ENCODE assay signal across 24 cellular contexts in the genomic region with DNA sequence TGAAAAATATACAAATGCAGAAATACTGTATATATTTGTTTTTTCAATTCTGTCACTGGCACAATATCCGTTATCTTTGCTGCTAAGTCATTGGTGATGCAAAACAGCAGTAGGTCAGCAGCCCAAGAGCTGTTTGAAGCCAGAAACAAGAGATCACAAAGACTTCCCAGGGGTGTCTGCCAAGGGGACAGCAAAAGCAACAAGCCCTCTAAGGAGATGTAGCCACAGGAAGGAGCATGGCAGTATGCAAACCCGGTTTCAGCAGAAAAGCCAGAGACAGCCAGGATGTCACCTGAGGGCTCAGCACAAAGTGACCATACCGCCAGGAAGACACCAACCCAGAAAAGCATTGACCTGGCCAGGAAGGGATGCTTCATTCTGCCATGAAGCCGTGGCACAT.
DNase-seq lines count a peak whose midpoint lies in the region; ATAC-seq and TF ChIP-seq lines count a peak whose summit lies in the region.
"Had no signal": no experiment of that assay in that cellular context is flagged by ENCODE, and none has a peak within 500 bp of the region (broad histone marks: within the 10 kb centered on the region; RNA-seq: fewer than 3 reads in every experiment).

No MANE protein-coding gene starts in this region.

- peak overlapping the region in 1 of 2 experiments; percentile 88 for H2BK12ac ChIP-seq in mesenchymal stem cell (ENCODE audit: low read length in 2 of 2)

- no peak overlapping the region for H3K14ac ChIP-seq in mesenchymal stem cell (ENCODE audit: low read length in 2 of 2)

- 70% methylated on average over 4 of the region's 4 CpGs for WGBS in mesenchymal stem cell
- 67 to 68% methylated on average over 4 of the region's 4 CpGs for WGBS in thyroid gland, 2 donors

- H4K91ac ChIP-seq in mesenchymal stem cell (ENCODE audit: low read length), result no peak overlapping the region

- peaks cover 4% of the 10 kb centered on the region for H3K36me3 Mint-ChIP-seq in activated CD8-positive, alpha-beta T cell treated with anti-CD3 and anti-CD28 coated beads, Interleukin-2, amount 10 ng/mL, durations not matched to agents 7 days and 5 days (ENCODE audit: low read depth)
- no peaks in the 10 kb centered on the region for H3K36me3 Mint-ChIP-seq in activated CD8-positive, alpha-beta T cell treated with anti-CD3 and anti-CD28 coated beads for 36 hours (ENCODE audit: low read depth)
- H3K36me3 Mint-ChIP-seq in WTC11, result no peaks in the 10 kb centered on the region; the same call in 1 of the 2 replicates
- no peaks in the 10 kb centered on the region for H3K36me3 Mint-ChIP-seq in progenitor cell of endocrine pancreas (ENCODE audit: insufficient read depth)
- H3K36me3 Mint-ChIP-seq: CD8-positive, alpha-beta memory T cell had no signal

- H3K4me1 Mint-ChIP-seq in activated CD8-positive, alpha-beta T cell treated with anti-CD3 and anti-CD28 coated beads, Interleukin-2, amount 10 ng/mL, durations not matched to agents 7 days and 5 days (ENCODE audit: low read depth), result peaks cover 39% of the 10 kb centered on the region
- peaks cover 7% of the 10 kb centered on the region for H3K4me1 Mint-ChIP-seq in activated CD8-positive, alpha-beta T cell treated with anti-CD3 and anti-CD28 coated beads for 36 hours (ENCODE audit: low read depth)
- peaks cover 28% of the 10 kb centered on the region for H3K4me1 Mint-ChIP-seq in WTC11
- H3K4me1 Mint-ChIP-seq in progenitor cell of endocrine pancreas (ENCODE audit: low read depth), result peaks cover 12% of the 10 kb centered on the region

- no peaks in the 10 kb centered on the region for H3K9me3 ChIP-seq in mesenchymal stem cell (ENCODE audit: control insufficient read depth, low read length)
- H3K9me3 ChIP-seq in thyroid gland, result no peaks in the 10 kb centered on the region
- H3K9me3 ChIP-seq in right atrium auricular region, result no peaks in the 10 kb centered on the region
- H3K9me3 ChIP-seq: BLaER1 treated with 17β-estradiol and CSF1 and Interleukin-3, amounts not matched to agents 10 nM and 100 nM; SK-N-SH had no signal

- no peak overlapping the region for H3K4me3 ChIP-seq in mesenchymal stem cell (ENCODE audit: insufficient read depth in 1 of 2, low read depth in 1 of 2, low read length in 2 of 2)
- H3K4me3 ChIP-seq in thyroid gland (replicated peaks in 1 of 3), result no peak overlapping the region
- no peak overlapping the region for H3K4me3 ChIP-seq in right atrium auricular region
- H3K4me3 ChIP-seq: BLaER1 treated with 17β-estradiol and CSF1 and Interleukin-3, amounts not matched to agents 10 nM and 100 nM had no signal

- H2BK15ac ChIP-seq in mesenchymal stem cell (ENCODE audit: low read depth, poor library complexity, severe bottlenecking), result no peak overlapping the region

- H2AK5ac ChIP-seq in mesenchymal stem cell (ENCODE audit: low read length, severe bottlenecking), result no peak overlapping the region

- POLR2A ChIA-PET in activated CD8-positive, alpha-beta T cell treated with anti-CD3 and anti-CD28 coated beads, Interleukin-2, amount 10 ng/mL, durations not matched to agents 7 days and 5 days (lab: Charles Lee), result interaction anchor here (0.7 to 1.0 kb wide), 2 partner anchors 238 to 241 kb away, joined by 3 read pairs; a partner anchor contains a TSS
- POLR2A ChIA-PET in activated CD8-positive, alpha-beta T cell treated with anti-CD3 and anti-CD28 coated beads for 36 hours (lab: Charles Lee), result no interaction called here
- POLR2A ChIA-PET in WTC11 (lab: Charles Lee), result no interaction called here

- TF ChIP-seq CTCF in activated CD8-positive, alpha-beta T cell treated with anti-CD3 and anti-CD28 coated beads for 36 hours (IDR thresholded peaks at IDR 0.05), result no peak
- TF ChIP-seq CTCF in WTC11 (IDR thresholded peaks at IDR 0.05) (no peak), thyroid gland (IDR thresholded peaks at IDR 0.05) (no peak), right atrium auricular region (IDR thresholded peaks at IDR 0.05) (no peak), progenitor cell of endocrine pancreas (IDR thresholded peaks at IDR 0.05; ENCODE audit: unreplicated experiment) (no peak)

- CTCF ChIA-PET in activated CD8-positive, alpha-beta T cell treated with anti-CD3 and anti-CD28 coated beads, Interleukin-2, amount 10 ng/mL, durations not matched to agents 7 days and 5 days (lab: Charles Lee), result interaction anchor here (1.1 to 1.6 kb wide), 2 partner anchors 16 to 244 kb away, joined by 4 read pairs; no protein-coding TSS in a partner anchor
- CTCF ChIA-PET in activated CD8-positive, alpha-beta T cell treated with anti-CD3 and anti-CD28 coated beads for 36 hours (lab: Charles Lee), result interaction anchor here (0.6 to 1.0 kb wide), 2 partner anchors 41 to 243 kb away, joined by 3 to 5 read pairs; no protein-coding TSS in a partner anchor
- CTCF ChIA-PET in WTC11 (lab: Charles Lee), result interaction anchor here (1.1 to 1.4 kb wide), 2 partner anchors 78 to 243 kb away, joined by 3 to 6 read pairs; no protein-coding TSS in a partner anchor

- no peak overlapping the region for H2BK120ac ChIP-seq in mesenchymal stem cell (ENCODE audit: low read depth, low read length)

- H3K18ac ChIP-seq in mesenchymal stem cell (ENCODE audit: low read depth in 1 of 2, low read length in 2 of 2), result peak overlapping the region; percentile 48 to 89

- no peaks in the 10 kb centered on the region for H3K79me1 ChIP-seq in mesenchymal stem cell (replicated peaks; ENCODE audit: low read length, poor library complexity, severe bottlenecking)

- no peak overlapping the region for H2BK5ac ChIP-seq in mesenchymal stem cell (ENCODE audit: low read depth, low read length, poor library complexity, severe bottlenecking)

- no peak overlapping the region for H3K4me3 Mint-ChIP-seq in activated CD8-positive, alpha-beta T cell treated with anti-CD3 and anti-CD28 coated beads, Interleukin-2, amount 10 ng/mL, durations not matched to agents 7 days and 5 days
- H3K4me3 Mint-ChIP-seq in activated CD8-positive, alpha-beta T cell treated with anti-CD3 and anti-CD28 coated beads for 36 hours, result no peak overlapping the region
- no peak overlapping the region for H3K4me3 Mint-ChIP-seq in WTC11
- H3K4me3 Mint-ChIP-seq in progenitor cell of endocrine pancreas (ENCODE audit: low read depth), result no peak overlapping the region
- H3K4me3 Mint-ChIP-seq: CD8-positive, alpha-beta memory T cell had no signal

- no peak overlapping the region for H3K23ac ChIP-seq in mesenchymal stem cell (ENCODE audit: low read length in 2 of 2)

- no peak for TF ChIP-seq POLR2A in thyroid gland (IDR thresholded peaks at IDR 0.05)

- H4K8ac ChIP-seq in mesenchymal stem cell (ENCODE audit: low read length), result peak overlapping the region; percentile 7

- H3K4me2 ChIP-seq in mesenchymal stem cell (ENCODE audit: low read length, poor library complexity, severe bottlenecking), result no peak overlapping the region
- H3K4me2 ChIP-seq: SK-N-SH had no signal

- no peaks in the 10 kb centered on the region for H3K27me3 Mint-ChIP-seq in activated CD8-positive, alpha-beta T cell treated with anti-CD3 and anti-CD28 coated beads, Interleukin-2, amount 10 ng/mL, durations not matched to agents 7 days and 5 days (ENCODE audit: low read depth)
- H3K27me3 Mint-ChIP-seq in activated CD8-positive, alpha-beta T cell treated with anti-CD3 and anti-CD28 coated beads for 36 hours, result peaks cover 6% of the 10 kb centered on the region
- H3K27me3 Mint-ChIP-seq in WTC11 (ENCODE audit: low read depth) (no peaks in the 10 kb centered on the region), progenitor cell of endocrine pancreas (no peaks in the 10 kb centered on the region)

- intact Hi-C loops in activated CD8-positive, alpha-beta T cell treated with anti-CD3 and anti-CD28 coated beads for 36 hours (cut with micrococcal nuclease), result no loop called here
- intact Hi-C loops in thyroid gland (cut with DNase I), result no loop called here

- no peak overlapping the region for H3K9ac ChIP-seq in mesenchymal stem cell (ENCODE audit: low read length)
- H3K9ac ChIP-seq: SK-N-SH had no signal

- H3K27ac Mint-ChIP-seq in activated CD8-positive, alpha-beta T cell treated with anti-CD3 and anti-CD28 coated beads, Interleukin-2, amount 10 ng/mL, durations not matched to agents 7 days and 5 days, result no peak overlapping the region
- H3K27ac Mint-ChIP-seq in activated CD8-positive, alpha-beta T cell treated with anti-CD3 and anti-CD28 coated beads for 36 hours, result no peak overlapping the region
- H3K27ac Mint-ChIP-seq in WTC11 (peak overlapping the region; percentile 70), progenitor cell of endocrine pancreas (no peak overlapping the region)
- H3K27ac Mint-ChIP-seq: CD8-positive, alpha-beta memory T cell had no signal

- no peak for DNase-seq in activated CD8-positive, alpha-beta T cell treated with anti-CD3 and anti-CD28 coated beads, Interleukin-2, amount 10 ng/mL, durations not matched to agents 7 days and 5 days
- no peak for DNase-seq in activated CD8-positive, alpha-beta T cell treated with anti-CD3 and anti-CD28 coated beads for 36 hours
- DNase-seq in WTC11 (ENCODE audit: low spot score) (no peak), mesenchymal stem cell (no peak), thyroid gland (peak; percentile 44 to 68), foreskin melanocyte (no peak), right atrium auricular region (ENCODE audit: low spot score) (no peak), progenitor cell of endocrine pancreas (ENCODE audit: low spot score, unreplicated experiment) (no peak)
- DNase-seq: 8988T; Calu3; CD8-positive, alpha-beta memory T cell; DMS153; KG1; NCI-H1105; NCI-H146; NCI-H2029; NCI-H345; NCI-H524; NCI-H774; NK-92 treated with Interleukin-12 subunit alpha and Interleukin-12 subunit beta, amount 100 ng/mL, for 24 hours; SHP77 treated with DMSO at 0.1 percent for 48 hours; SK-N-SH had no signal

- H3K27ac ChIP-seq in mesenchymal stem cell (ENCODE audit: low read length, poor library complexity, severe bottlenecking) (no peak overlapping the region), thyroid gland (no peak overlapping the region), right atrium auricular region (no peak overlapping the region)
- H3K27ac ChIP-seq: RWPE1 had no signal

- H3K4me1 ChIP-seq in mesenchymal stem cell (ENCODE audit: control insufficient read depth, insufficient read depth, low read depth, low read length), result peaks cover 3% of the 10 kb centered on the region
- peaks cover 37 to 43% of the 10 kb centered on the region in 2 donors for H3K4me1 ChIP-seq in thyroid gland
- H3K4me1 ChIP-seq in right atrium auricular region, result peaks cover 0 to 28% of the 10 kb centered on the region in 2 donors

- peak; percentile 8 for ATAC-seq in activated CD8-positive, alpha-beta T cell treated with anti-CD3 and anti-CD28 coated beads, Interleukin-2, amount 10 ng/mL, durations not matched to agents 7 days and 5 days
- no peak for ATAC-seq in activated CD8-positive, alpha-beta T cell treated with anti-CD3 and anti-CD28 coated beads for 36 hours
- peak; percentile 81 for ATAC-seq in WTC11

- peak overlapping the region; percentile 7 to 54 for H3K4ac ChIP-seq in mesenchymal stem cell (ENCODE audit: low read depth in 1 of 2, low read length in 2 of 2)

- no peak overlapping the region for H2AFZ ChIP-seq in mesenchymal stem cell (ENCODE audit: low read depth, low read length)

- H3K27me3 ChIP-seq in mesenchymal stem cell (ENCODE audit: control insufficient read depth in 1 of 2, insufficient read depth in 1 of 2, low read length in 2 of 2) (no peaks in the 10 kb centered on the region), thyroid gland (no peaks in the 10 kb centered on the region), right atrium auricular region (no peaks in the 10 kb centered on the region)
- H3K27me3 ChIP-seq: BLaER1 treated with 17β-estradiol and CSF1 and Interleukin-3, amounts not matched to agents 10 nM and 100 nM had no signal

- no peaks in the 10 kb centered on the region for H3K36me3 ChIP-seq in mesenchymal stem cell (ENCODE audit: control insufficient read depth in 1 of 2, insufficient read depth in 2 of 2, low read depth in 1 of 2, low read length in 2 of 2)
- no peaks in the 10 kb centered on the region for H3K36me3 ChIP-seq in thyroid gland
- H3K36me3 ChIP-seq in right atrium auricular region, result no peaks in the 10 kb centered on the region
- H3K36me3 ChIP-seq: BLaER1 treated with 17β-estradiol and CSF1 and Interleukin-3, amounts not matched to agents 10 nM and 100 nM had no signal

- no peaks in the 10 kb centered on the region for H3K9me3 Mint-ChIP-seq in activated CD8-positive, alpha-beta T cell treated with anti-CD3 and anti-CD28 coated beads, Interleukin-2, amount 10 ng/mL, durations not matched to agents 7 days and 5 days (ENCODE audit: insufficient read depth)
- H3K9me3 Mint-ChIP-seq in activated CD8-positive, alpha-beta T cell treated with anti-CD3 and anti-CD28 coated beads for 36 hours, result no peaks in the 10 kb centered on the region
- H3K9me3 Mint-ChIP-seq in WTC11 (no peaks in the 10 kb centered on the region), progenitor cell of endocrine pancreas (ENCODE audit: low read depth) (no peaks in the 10 kb centered on the region)
- H3K9me3 Mint-ChIP-seq: CD8-positive, alpha-beta memory T cell had no signal

Comparison
In these comparisons a context has a peak if more than half of its experiments do, and no peak if none do; other contexts are left out.
1. DNase-seq: peak in thyroid gland (2 of 2); none in activated CD8-positive, alpha-beta T cell treated with anti-CD3 and anti-CD28 coated beads, Interleukin-2, amount 10 ng/mL, durations not matched to agents 7 days and 5 days (single experiment), activated CD8-positive, alpha-beta T cell treated with anti-CD3 and anti-CD28 coated beads for 36 hours (single experiment), WTC11 (single experiment), mesenchymal stem cell (single experiment), foreskin melanocyte (single experiment), right atrium auricular region (single experiment) and progenitor cell of endocrine pancreas (single experiment).